Comparison of ENCODE assay signal across 8 cellular contexts in genomic region chr16:21517263-21517662, GRCh38.
DNase-seq lines count a peak whose midpoint lies in the region; ATAC-seq and TF ChIP-seq lines count a peak whose summit lies in the region.
"Not testable (repeated sequence)": the region's sequence is repeated elsewhere in the genome, so short reads cannot be mapped to it uniquely, and the experiment has no call there.

No MANE protein-coding gene starts in this region.

- H3K27ac Mint-ChIP-seq in activated CD4-positive, alpha-beta memory T cell treated with anti-CD3 and anti-CD28 coated beads, Interleukin-2, amount 10 ng/mL, durations not matched to agents 7 days and 5 days: peak overlapping the region; percentile 84

- not testable (repeated sequence) for H3K27me3 ChIP-seq in mammary epithelial cell (ENCODE audit: insufficient read depth, low read length); smooth muscle cell (ENCODE audit: low read depth)

- ATAC-seq in GM19023 (IDR thresholded peaks at IDR 0.05; ENCODE audit: unreplicated experiment): peak; percentile 21
- ATAC-seq in HG02852 (IDR thresholded peaks at IDR 0.05; ENCODE audit: unreplicated experiment): peak; percentile 19

- dilution Hi-C loops in mammary epithelial cell (cut with HindIII; ENCODE audit: low sequenced_read_pairs): not testable (repeated sequence)

- H3K4me1 ChIP-seq in mammary epithelial cell (ENCODE audit: insufficient read depth, low read length) (peaks cover 48% of the 10 kb centered on the region), smooth muscle cell (ENCODE audit: low read depth) (peaks cover 27% of the 10 kb centered on the region)

- CTCF ChIA-PET in activated CD4-positive, alpha-beta memory T cell treated with anti-CD3 and anti-CD28 coated beads, Interleukin-2, amount 10 ng/mL, durations not matched to agents 7 days and 5 days (lab: Charles Lee); mammary epithelial cell (lab: Charles Lee; ENCODE audit: low non-redundant PET): not testable (repeated sequence)

- POLR2A ChIA-PET in activated CD4-positive, alpha-beta memory T cell treated with anti-CD3 and anti-CD28 coated beads, Interleukin-2, amount 10 ng/mL, durations not matched to agents 7 days and 5 days (lab: Charles Lee): interaction anchor here (1.4 to 2.8 kb wide), 2 partner anchors 10 kb away, joined by 3 to 24 read pairs; no protein-coding TSS in a partner anchor

- peaks cover 75% of the 10 kb centered on the region for H3K79me2 ChIP-seq in mammary epithelial cell (ENCODE audit: insufficient read depth, low read length)
- peaks cover 70% of the 10 kb centered on the region for H3K79me2 ChIP-seq in smooth muscle cell (ENCODE audit: low read depth)

- H3K4me3 ChIP-seq in mammary epithelial cell (replicated peaks in 1 of 3; ENCODE audit: insufficient read depth in 1 of 3, low read depth in 2 of 3, low read length in 3 of 3): peak overlapping the region in 2 of 3 experiments; percentile 10 to 16
- H3K4me3 ChIP-seq in smooth muscle cell: not testable (repeated sequence)

- not testable (repeated sequence) for BruUV-seq in mammary epithelial cell (replicated peaks; lab: Mats Ljungman, UMichigan)

- not testable (repeated sequence) for H3K9me3 ChIP-seq in mammary epithelial cell (replicated peaks; ENCODE audit: insufficient read depth, low read length); smooth muscle cell (replicated peaks; ENCODE audit: low read depth)

- TF ChIP-seq CTCF in C4-2B (conservative IDR thresholded peaks at IDR 0.05); mammary epithelial cell (conservative IDR thresholded peaks at IDR 0.05 in 1 of 2, IDR thresholded peaks at IDR 0.05 in 1 of 2; ENCODE audit: extremely low read depth in 1 of 2, insufficient read depth in 1 of 2, low read depth in 1 of 2, low read length in 2 of 2); smooth muscle cell (IDR thresholded peaks at IDR 0.05; ENCODE audit: borderline replicate concordance, insufficient read depth, poor library complexity, severe bottlenecking): not testable (repeated sequence)

- in situ Hi-C loops in mammary epithelial cell (cut with MboI; ENCODE audit: low sequenced_read_pairs in 2 of 2): not testable (repeated sequence)

- not testable (repeated sequence) for H2AFZ ChIP-seq in mammary epithelial cell (ENCODE audit: low read depth, low read length); smooth muscle cell (ENCODE audit: low read depth)

- not testable (repeated sequence) for H3K36me3 ChIP-seq in mammary epithelial cell (ENCODE audit: insufficient read depth, low read length); smooth muscle cell (ENCODE audit: low read depth)

- not testable (repeated sequence) for H4K20me1 ChIP-seq in mammary epithelial cell (ENCODE audit: insufficient read depth, low read length)
- H4K20me1 ChIP-seq in smooth muscle cell (ENCODE audit: low read depth): peaks cover 71% of the 10 kb centered on the region

- H3K4me3 Mint-ChIP-seq in activated CD4-positive, alpha-beta memory T cell treated with anti-CD3 and anti-CD28 coated beads, Interleukin-2, amount 10 ng/mL, durations not matched to agents 7 days and 5 days: peak overlapping the region; percentile 87

- not testable (repeated sequence) for H3K9ac ChIP-seq in mammary epithelial cell (ENCODE audit: insufficient read depth, low read length); smooth muscle cell (ENCODE audit: low read depth)

- H3F3A ChIP-seq in smooth muscle cell (ENCODE audit: low read depth): peaks cover 20% of the 10 kb centered on the region

- peak overlapping the region; percentile 23 for H3K4me2 ChIP-seq in mammary epithelial cell (ENCODE audit: insufficient read depth, low read depth, low read length)
- peak overlapping the region; percentile 18 for H3K4me2 ChIP-seq in smooth muscle cell

- H3K9me3 Mint-ChIP-seq in activated CD4-positive, alpha-beta memory T cell treated with anti-CD3 and anti-CD28 coated beads, Interleukin-2, amount 10 ng/mL, durations not matched to agents 7 days and 5 days: not testable (repeated sequence)

- intact Hi-C loops in mammary epithelial cell (cut with micrococcal nuclease): not testable (repeated sequence)

- peak overlapping the region; percentile 97 for H3K27ac ChIP-seq in C4-2B
- not testable (repeated sequence) for H3K27ac ChIP-seq in mammary epithelial cell (ENCODE audit: insufficient read depth, low read depth, low read length)
- H3K27ac ChIP-seq in smooth muscle cell (ENCODE audit: low read depth): peak overlapping the region; percentile 76

- WGBS in mammary epithelial cell (ENCODE audit: low coverage, missing lambda C conversion rate): 85% methylated on average over 10 of the region's 10 CpGs
- WGBS in smooth muscle cell (ENCODE audit: low lambda C conversion rate): 77% methylated on average over 10 of the region's 10 CpGs

- peaks cover 31% of the 10 kb centered on the region for H3K4me1 Mint-ChIP-seq in activated CD4-positive, alpha-beta memory T cell treated with anti-CD3 and anti-CD28 coated beads, Interleukin-2, amount 10 ng/mL, durations not matched to agents 7 days and 5 days

- DNase-seq in NCI-H2171 (lab: John Stamatoyannopoulos, UW) (peak; percentile 38), left kidney (ENCODE audit: low read depth, low spot score) (peak; percentile 45)
- DNase-seq in activated CD4-positive, alpha-beta memory T cell treated with anti-CD3 and anti-CD28 coated beads, Interleukin-2, amount 10 ng/mL, durations not matched to agents 7 days and 5 days; mammary epithelial cell; smooth muscle cell (lab: John Stamatoyannopoulos, UW; ENCODE audit: unreplicated experiment): not testable (repeated sequence)

- peaks cover 39% of the 10 kb centered on the region for H3K36me3 Mint-ChIP-seq in activated CD4-positive, alpha-beta memory T cell treated with anti-CD3 and anti-CD28 coated beads, Interleukin-2, amount 10 ng/mL, durations not matched to agents 7 days and 5 days (ENCODE audit: low read depth)

- H3K27me3 Mint-ChIP-seq in activated CD4-positive, alpha-beta memory T cell treated with anti-CD3 and anti-CD28 coated beads, Interleukin-2, amount 10 ng/mL, durations not matched to agents 7 days and 5 days: not testable (repeated sequence)
